ENCODE assay signal across 27 cellular contexts in the genomic region with DNA sequence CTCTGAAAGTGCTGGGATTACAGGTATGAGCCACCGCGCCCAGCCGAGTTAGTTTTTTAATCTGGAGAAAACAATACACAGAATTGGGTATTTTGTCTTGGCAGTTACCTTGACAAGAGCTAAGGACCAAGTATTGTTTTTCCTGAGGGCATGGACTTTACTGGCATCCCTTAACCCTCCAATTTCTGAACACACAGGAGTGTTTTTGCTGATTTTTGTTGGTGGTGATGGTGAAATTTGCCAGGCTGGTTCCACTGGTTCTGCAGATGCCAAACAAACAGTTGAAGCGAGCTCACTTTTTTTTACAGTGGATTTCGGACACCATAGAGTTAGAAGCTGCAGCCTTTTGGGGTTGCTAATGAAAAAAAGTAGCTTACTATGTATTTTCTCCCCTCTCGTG. TPM values are rescaled to one million over a fixed set of nuclear protein-coding genes. Genes with fewer than 3 reads are reported as not detected.
DNase-seq lines count a peak whose midpoint lies in the region; ATAC-seq and TF ChIP-seq lines count a peak whose summit lies in the region.
"Had no signal": no experiment of that assay in that cellular context is flagged by ENCODE, and none has a peak within 500 bp of the region (broad histone marks: within the 10 kb centered on the region; RNA-seq: fewer than 3 reads in every experiment).

No MANE protein-coding gene starts in this region.

- no peak overlapping the region for H2AFZ ChIP-seq in PC-9

- peak overlapping the region; percentile 13; the same call in 1 of the 2 replicates for H3K27ac ChIP-seq in PC-9
- H3K27ac ChIP-seq in gastrocnemius medialis, result peak overlapping the region; percentile 68 to 92 (median 82)
- no peak overlapping the region for H3K27ac ChIP-seq in left lung
- H3K27ac ChIP-seq: coronary artery, neutrophil, tibial nerve had no signal

- intact Hi-C loops in activated naive CD4-positive, alpha-beta T cell treated with anti-CD3 and anti-CD28 coated beads for 36 hours (cut with micrococcal nuclease), result no loop called here
- intact Hi-C loops in PC-9 (cut with micrococcal nuclease; ENCODE audit: unreplicated experiment), result no loop called here
- intact Hi-C loops in left colon (cut with DNase I, micrococcal nuclease), result no loop called here
- intact Hi-C loops in gastrocnemius medialis (cut with DNase I; ENCODE audit: low total_unique reads), result no loop called here
- intact Hi-C loops in left lung (cut with DNase I), result no loop called here

- H3K36me3 ChIP-seq in PC-9 (ENCODE audit: low read depth), result peaks cover 29% of the 10 kb centered on the region
- H3K36me3 ChIP-seq in gastrocnemius medialis, result no peaks in the 10 kb centered on the region
- H3K36me3 ChIP-seq in left lung, result peaks cover 0 to 45% of the 10 kb centered on the region in 2 donors

- DNase-seq in activated naive CD4-positive, alpha-beta T cell treated with anti-CD3 and anti-CD28 coated beads for 36 hours, result no peak
- no peak for DNase-seq in activated naive CD4-positive, alpha-beta T cell treated with Interleukin-2 at 50 U/mL for 16 hours
- DNase-seq in PC-9 (no peak), left colon (no peak), gastrocnemius medialis (no peak), cortex of kidney (lab: John Stamatoyannopoulos, UW) (no peak), left lung (no peak), nephron progenitor cell (no peak)
- DNase-seq: activated CD4-positive, alpha-beta T cell treated with anti-CD3 and anti-CD28 coated beads for 1 hour; activated CD8-positive, alpha-beta T cell treated with anti-CD3 and anti-CD28 coated beads, Interleukin-2, amount 10 ng/mL, durations not matched to agents 7 days and 5 days; activated effector memory CD4-positive, alpha-beta T cell treated with anti-CD3 and anti-CD28 coated beads, Interleukin-2, amount 50 U/mL, for 16 hours; amygdala; DMS153; effector memory CD8-positive, alpha-beta T cell; heart left ventricle; KBM-7; kidney glomerular epithelial cell; mammary epithelial cell; MM.1S; NCI-H2107; RPMI8226; SK-N-SH had no signal

- H3F3A ChIP-seq in PC-9 (ENCODE audit: insufficient read depth, low read depth), result peaks cover 32% of the 10 kb centered on the region; the same call in 1 of the 2 replicates

- in situ Hi-C loops in gastrocnemius medialis (cut with MboI; ENCODE audit: low sequenced_read_pairs in 4 of 4), result no loop called here

- H3K4me3 ChIP-seq in PC-9, result no peak overlapping the region
- no peak overlapping the region for H3K4me3 ChIP-seq in gastrocnemius medialis
- no peak overlapping the region for H3K4me3 ChIP-seq in left lung
- H3K4me3 ChIP-seq: coronary artery, heart left ventricle, skin epidermis, tibial nerve had no signal

- no peak overlapping the region for H3K4me3 Mint-ChIP-seq in activated naive CD4-positive, alpha-beta T cell treated with anti-CD3 and anti-CD28 coated beads for 36 hours
- H3K4me3 Mint-ChIP-seq in nephron progenitor cell, result no peak overlapping the region
- H3K4me3 Mint-ChIP-seq: activated CD8-positive, alpha-beta T cell treated with anti-CD3 and anti-CD28 coated beads, Interleukin-2, amount 10 ng/mL, durations not matched to agents 7 days and 5 days; effector memory CD8-positive, alpha-beta T cell; T-helper 1 cell treated with Interleukin-12 subunit alpha and Interleukin-12 subunit beta and Interleukin-4 antibody, amounts not matched to agents 30 μg/mL and 1 μg/mL, for 36 hours had no signal

- H4K20me1 ChIP-seq in PC-9 (ENCODE audit: insufficient read depth), result peaks cover 36% of the 10 kb centered on the region

- H3K79me2 ChIP-seq in PC-9 (ENCODE audit: low read depth), result peaks cover 86% of the 10 kb centered on the region

- H3K27me3 ChIP-seq in PC-9 (ENCODE audit: insufficient read depth, low read depth), result no peaks in the 10 kb centered on the region
- no peaks in the 10 kb centered on the region for H3K27me3 ChIP-seq in gastrocnemius medialis
- no peaks in the 10 kb centered on the region for H3K27me3 ChIP-seq in left lung
- H3K27me3 ChIP-seq: heart left ventricle, neutrophil, tibial nerve had no signal

- no peak for TF ChIP-seq POLR2A in gastrocnemius medialis (IDR thresholded peaks at IDR 0.05)

- no peak overlapping the region for H3K4me2 ChIP-seq in PC-9
- H3K4me2 ChIP-seq: SK-N-SH had no signal

- H3K36me3 Mint-ChIP-seq in activated naive CD4-positive, alpha-beta T cell treated with anti-CD3 and anti-CD28 coated beads for 36 hours (ENCODE audit: low read depth), result peaks cover 16% of the 10 kb centered on the region
- H3K36me3 Mint-ChIP-seq in nephron progenitor cell (ENCODE audit: low read depth), result peaks cover 52% of the 10 kb centered on the region

- H3K9me3 Mint-ChIP-seq in activated naive CD4-positive, alpha-beta T cell treated with anti-CD3 and anti-CD28 coated beads for 36 hours, result no peaks in the 10 kb centered on the region
- H3K9me3 Mint-ChIP-seq in nephron progenitor cell, result no peaks in the 10 kb centered on the region
- H3K9me3 Mint-ChIP-seq: effector memory CD8-positive, alpha-beta T cell; T-helper 1 cell treated with Interleukin-12 subunit alpha and Interleukin-12 subunit beta and Interleukin-4 antibody, amounts not matched to agents 30 μg/mL and 1 μg/mL, for 36 hours had no signal

- H3K4me1 ChIP-seq in PC-9 (replicated peaks; ENCODE audit: insufficient read depth) (peaks cover 10% of the 10 kb centered on the region; the same call in 1 of the 2 replicates), gastrocnemius medialis (peaks cover 83 to 86% of the 10 kb centered on the region in 2 donors), left lung (peaks cover 0 to 17% of the 10 kb centered on the region in 2 donors)

- H3K27ac Mint-ChIP-seq in activated naive CD4-positive, alpha-beta T cell treated with anti-CD3 and anti-CD28 coated beads for 36 hours, result peak overlapping the region; percentile 39
- no peak overlapping the region for H3K27ac Mint-ChIP-seq in nephron progenitor cell
- H3K27ac Mint-ChIP-seq: activated CD8-positive, alpha-beta T cell treated with anti-CD3 and anti-CD28 coated beads, Interleukin-2, amount 10 ng/mL, durations not matched to agents 7 days and 5 days; T-helper 1 cell treated with Interleukin-12 subunit alpha and Interleukin-12 subunit beta and Interleukin-4 antibody, amounts not matched to agents 30 μg/mL and 1 μg/mL, for 36 hours had no signal

- H3K9me3 ChIP-seq in PC-9 (ENCODE audit: insufficient read depth, low read depth), result no peaks in the 10 kb centered on the region
- H3K9me3 ChIP-seq in gastrocnemius medialis, result no peaks in the 10 kb centered on the region
- H3K9me3 ChIP-seq in left lung, result no peaks in the 10 kb centered on the region
- H3K9me3 ChIP-seq: heart left ventricle, neutrophil, SK-N-SH, tibial nerve had no signal

- ATAC-seq in left colon (peak; percentile 35), gastrocnemius medialis (no peak), left lung (no peak)
- ATAC-seq: activated CD8-positive, alpha-beta T cell treated with anti-CD3 and anti-CD28 coated beads, Interleukin-2, amount 10 ng/mL, durations not matched to agents 7 days and 5 days; effector memory CD8-positive, alpha-beta T cell had no signal

- POLR2A ChIA-PET in PC-9 (lab: Charles Lee; ENCODE audit: unreplicated experiment), result no interaction called here

- no peaks in the 10 kb centered on the region for H3K9me2 ChIP-seq in PC-9 (ENCODE audit: insufficient read depth)
- H3K9me2 ChIP-seq: SK-N-SH had no signal

- TF ChIP-seq CTCF in PC-9 (conservative IDR thresholded peaks at IDR 0.05) (no peak), gastrocnemius medialis (IDR thresholded peaks at IDR 0.05 in 4 of 5, conservative IDR thresholded peaks at IDR 0.05 in 1 of 5) (no peak), left lung (IDR thresholded peaks at IDR 0.05) (no peak), nephron progenitor cell (IDR thresholded peaks at IDR 0.05) (no peak)

- peaks cover 20% of the 10 kb centered on the region for H3K4me1 Mint-ChIP-seq in activated naive CD4-positive, alpha-beta T cell treated with anti-CD3 and anti-CD28 coated beads for 36 hours (ENCODE audit: low read depth)
- peaks cover 5% of the 10 kb centered on the region for H3K4me1 Mint-ChIP-seq in nephron progenitor cell

- CTCF ChIA-PET in activated naive CD4-positive, alpha-beta T cell treated with anti-CD3 and anti-CD28 coated beads for 36 hours (lab: Charles Lee), result interaction anchor here (0.6 to 1.7 kb wide), 4 partner anchors 16 to 80 kb away, joined by 3 to 8 read pairs (median 4); no protein-coding TSS in a partner anchor
- CTCF ChIA-PET in PC-9 (lab: Charles Lee), result no interaction called here

- BruUV-seq in PC-9 (replicated peaks; lab: Mats Ljungman, UMichigan), result no TSS peak

- no peaks in the 10 kb centered on the region for H3K27me3 Mint-ChIP-seq in activated naive CD4-positive, alpha-beta T cell treated with anti-CD3 and anti-CD28 coated beads for 36 hours (ENCODE audit: low read depth)
- no peaks in the 10 kb centered on the region for H3K27me3 Mint-ChIP-seq in nephron progenitor cell (ENCODE audit: low read depth, poor library complexity)
- H3K27me3 Mint-ChIP-seq: effector memory CD8-positive, alpha-beta T cell had no signal

RNA-seq across cellular contexts. Expression of a gene that starts 37.2 kb away (rescaled TPM):
- 1 to 10 TPM; 2.3 to 2.7 TPM for total RNA-seq in activated naive CD4-positive, alpha-beta T cell treated with anti-CD3 and anti-CD28 coated beads for 36 hours
- total RNA-seq in PC-9 (2021) (18.3 and 25.9 TPM in 2 replicates), left colon (10 to 100 TPM; 14.6 to 30.6 TPM), gastrocnemius medialis (1 to 10 TPM in 1 of 4 donors, under 1 TPM in 3; 0.10 to 1.4 (median 0.46) TPM), left lung (10 to 100 TPM in 1 of 2 donors, 1 to 10 TPM in 1; 7.1 to 25.9 TPM)

RNA-seq across cellular contexts. Expression of a gene that starts 44.7 kb away (rescaled TPM):
- 100 to 1,000 TPM; 128 to 133 TPM for total RNA-seq in activated naive CD4-positive, alpha-beta T cell treated with anti-CD3 and anti-CD28 coated beads for 36 hours
- total RNA-seq in PC-9 (2021) (83.2 and 143 TPM in 2 replicates), left colon (10 to 100 TPM; 78.7 to 79.7 TPM), gastrocnemius medialis (100 to 1,000 TPM in 3 of 4 donors, 10 to 100 TPM in 1; 88.2 to 174 (median 146) TPM), left lung (10 to 100 TPM; 86.2 to 93.0 TPM)

RNA-seq across cellular contexts. Expression of a gene that starts 54.5 kb away (rescaled TPM):
- 1 to 10 TPM; 1.9 to 2.1 TPM for total RNA-seq in activated naive CD4-positive, alpha-beta T cell treated with anti-CD3 and anti-CD28 coated beads for 36 hours
- 12.4 and 20.5 TPM in 2 replicates for total RNA-seq in PC-9 (2021)
- total RNA-seq in left colon, result 1 to 10 TPM; 2.9 to 8.9 TPM
- total RNA-seq in gastrocnemius medialis, result 10 to 100 TPM; 10.0 to 19.9 (median 14.8) TPM
- total RNA-seq in left lung, result 10 to 100 TPM; 34.2 to 34.7 TPM

Comparison
In these comparisons a context has a peak if more than half of its experiments do, and no peak if none do; other contexts are left out.
1. H3K27ac ChIP-seq: peak in PC-9 (single experiment) and gastrocnemius medialis (4 of 4); none in left lung (0 of 2).